ENCODE assay signal across 14 cellular contexts in the genomic region with DNA sequence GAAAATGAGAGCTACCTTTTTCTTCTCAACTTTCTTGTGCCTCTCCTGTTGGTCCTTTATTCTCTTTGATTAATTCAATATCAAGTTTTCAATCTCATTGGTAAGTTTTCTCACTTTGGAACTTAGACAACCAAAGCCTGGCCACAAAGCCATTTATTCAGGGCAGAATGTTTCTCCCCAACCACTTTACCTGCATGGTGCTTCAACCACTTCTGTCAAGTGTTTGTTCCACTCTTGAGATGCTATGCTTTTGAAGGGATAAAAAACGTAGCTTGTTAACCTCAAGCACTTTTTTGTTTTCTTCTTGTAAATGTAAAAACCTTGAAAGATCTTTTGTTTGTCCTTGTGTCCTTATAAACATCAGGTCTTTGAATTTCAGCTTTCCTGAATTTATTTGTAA.
A peak's percentile ranks its signal among the peaks of the same experiment; 100 is the strongest.
DNase-seq lines count a peak whose midpoint lies in the region; TF ChIP-seq lines count a peak whose summit lies in the region.
"Had no signal": no experiment of that assay in that cellular context is flagged by ENCODE, and none has a peak within 500 bp of the region (broad histone marks: within the 10 kb centered on the region; RNA-seq: fewer than 3 reads in every experiment).

No MANE protein-coding gene starts in this region.

- WGBS in thyroid gland, 2 donors = 20 to 23% methylated on average over 1 of the region's 1 CpG

- H3K27me3 ChIP-seq in thyroid gland = no peaks in the 10 kb centered on the region
- H3K27me3 ChIP-seq: BLaER1 had no signal

- no peak for TF ChIP-seq CTCF in thyroid gland (IDR thresholded peaks at IDR 0.05)

- TF ChIP-seq POLR2A in thyroid gland (IDR thresholded peaks at IDR 0.05) = no peak

- DNase-seq in NCI-H1417 (lab: John Stamatoyannopoulos, UW) = peak in 2 of 3 experiments; percentile 6 to 70
- DNase-seq in NCI-H1417 treated with DMSO at 0.1 percent for 48 hours (lab: John Stamatoyannopoulos, UW) = no peak
- DNase-seq in DMS79 (lab: John Stamatoyannopoulos, UW) = peak; percentile 40
- peak; percentile 3 for DNase-seq in NCI-H774 (lab: John Stamatoyannopoulos, UW)
- DNase-seq in thyroid gland = peak; percentile 35 to 41
- DNase-seq in NCI-H2081 (lab: John Stamatoyannopoulos, UW) = no peak
- no peak for DNase-seq in NCI-H345 treated with DMSO at 0.1 percent for 48 hours (lab: John Stamatoyannopoulos, UW; ENCODE audit: unreplicated experiment)
- DNase-seq: 8988T; AML-193; Caco-2; CD8-positive, alpha-beta memory T cell; EL; GM23248 had no signal

- no peak overlapping the region for H3K4me3 ChIP-seq in thyroid gland (replicated peaks in 1 of 3)
- H3K4me3 ChIP-seq: BLaER1, GM23248 had no signal

- H3K36me3 ChIP-seq in thyroid gland = no peaks in the 10 kb centered on the region
- H3K36me3 ChIP-seq: BLaER1 had no signal

- no peak overlapping the region for H3K27ac ChIP-seq in thyroid gland
- H3K27ac ChIP-seq: BLaER1, GM23248 had no signal

- H3K9me3 ChIP-seq in thyroid gland = no peaks in the 10 kb centered on the region
- H3K9me3 ChIP-seq: BLaER1, Caco-2 had no signal

- intact Hi-C loops in thyroid gland (cut with DNase I) = no loop called here

- peaks cover 0 to 5% of the 10 kb centered on the region in 2 donors for H3K4me1 ChIP-seq in thyroid gland
- H3K4me1 ChIP-seq: Caco-2 had no signal

Comparison
In these comparisons a context has a peak if more than half of its experiments do, and no peak if none do; other contexts are left out.
1. DNase-seq: peak in NCI-H1417 (2 of 3), DMS79 (single experiment), NCI-H774 (single experiment) and thyroid gland (2 of 2); none in NCI-H1417 treated with DMSO at 0.1 percent for 48 hours (single experiment), NCI-H2081 (0 of 2) and NCI-H345 treated with DMSO at 0.1 percent for 48 hours (single experiment).